In genomic region chrX:119398587-119398973, GRCh38 we compare ENCODE assay signal across 8 cellular contexts. TPM values are rescaled to one million over a fixed set of nuclear protein-coding genes. Genes with fewer than 3 reads are reported as not detected.
DNase-seq lines count a peak whose midpoint lies in the region; ATAC-seq and TF ChIP-seq lines count a peak whose summit lies in the region.

No MANE protein-coding gene starts in this region.

- H3K27ac ChIP-seq in C4-2B = peak overlapping the region; percentile 82

- DNase-seq in activated naive CD8-positive, alpha-beta T cell treated with anti-CD3 and anti-CD28 coated beads, Interleukin-2, amount 50 U/mL, for 24 hours = no peak
- DNase-seq in kidney epithelial cell (ENCODE audit: low read depth) (no peak), type B pancreatic cell (ENCODE audit: extremely low spot score, unreplicated experiment) (no peak), GOT3 (lab: John Stamatoyannopoulos, UW) (no peak)
- no peak for DNase-seq in effector CD8-positive, alpha-beta T cell (lab: John Stamatoyannopoulos, UW)

- H3K27me3 ChIP-seq in kidney epithelial cell (ENCODE audit: control insufficient read depth, insufficient read depth, low read length) = no peaks in the 10 kb centered on the region

- H3K27ac Mint-ChIP-seq in activated naive CD8-positive, alpha-beta T cell treated with anti-CD3 and anti-CD28 coated beads, Interleukin-2, amount 50 U/mL, for 24 hours = peak overlapping the region; percentile 79
- peak overlapping the region; percentile 82 for H3K27ac Mint-ChIP-seq in type B pancreatic cell

- no peaks in the 10 kb centered on the region for H3K27me3 Mint-ChIP-seq in activated naive CD8-positive, alpha-beta T cell treated with anti-CD3 and anti-CD28 coated beads, Interleukin-2, amount 50 U/mL, for 24 hours
- H3K27me3 Mint-ChIP-seq in type B pancreatic cell = no peaks in the 10 kb centered on the region

- no peaks in the 10 kb centered on the region for H3K9me3 Mint-ChIP-seq in activated naive CD8-positive, alpha-beta T cell treated with anti-CD3 and anti-CD28 coated beads, Interleukin-2, amount 50 U/mL, for 24 hours
- H3K9me3 Mint-ChIP-seq in type B pancreatic cell = no peaks in the 10 kb centered on the region

- H3K4me3 Mint-ChIP-seq in activated naive CD8-positive, alpha-beta T cell treated with anti-CD3 and anti-CD28 coated beads, Interleukin-2, amount 50 U/mL, for 24 hours = peak overlapping the region; percentile 75
- peak overlapping the region; percentile 90 for H3K4me3 Mint-ChIP-seq in type B pancreatic cell

- peak overlapping the region; percentile 54 for H3K4me3 ChIP-seq in kidney epithelial cell (ENCODE audit: low read depth, low read length)

- no peaks in the 10 kb centered on the region for H3K36me3 ChIP-seq in kidney epithelial cell (ENCODE audit: control insufficient read depth, insufficient read depth, low read length)

- peak; percentile 18 for ATAC-seq in HG02759 (IDR thresholded peaks at IDR 0.05; ENCODE audit: unreplicated experiment)
- no peak for ATAC-seq in activated naive CD8-positive, alpha-beta T cell treated with anti-CD3 and anti-CD28 coated beads, Interleukin-2, amount 50 U/mL, for 24 hours
- no peak for ATAC-seq in GM19328 (IDR thresholded peaks at IDR 0.05; ENCODE audit: unreplicated experiment)

- TF ChIP-seq CTCF in C4-2B (conservative IDR thresholded peaks at IDR 0.05) (no peak), kidney epithelial cell (IDR thresholded peaks at IDR 0.05; ENCODE audit: insufficient read depth, low read length, poor library complexity, severe bottlenecking) (no peak), type B pancreatic cell (conservative IDR thresholded peaks at IDR 0.05) (no peak)

- peaks cover 30% of the 10 kb centered on the region for H3K4me1 Mint-ChIP-seq in activated naive CD8-positive, alpha-beta T cell treated with anti-CD3 and anti-CD28 coated beads, Interleukin-2, amount 50 U/mL, for 24 hours
- H3K4me1 Mint-ChIP-seq in type B pancreatic cell (ENCODE audit: unreplicated experiment) = no peaks in the 10 kb centered on the region

- no peaks in the 10 kb centered on the region for H3K36me3 Mint-ChIP-seq in activated naive CD8-positive, alpha-beta T cell treated with anti-CD3 and anti-CD28 coated beads, Interleukin-2, amount 50 U/mL, for 24 hours (ENCODE audit: low read depth)
- no peaks in the 10 kb centered on the region for H3K36me3 Mint-ChIP-seq in type B pancreatic cell

RNA-seq across cellular contexts. Expression of gene SLC25A43, which starts 0.6 kb away (rescaled TPM):
- total RNA-seq in kidney epithelial cell (5.6 and 9.8 TPM in 2 replicates), type B pancreatic cell (ENCODE audit: low replicate concordance) (7.0 and 7.4 TPM in 2 replicates)
